1 cellular context compared by ENCODE assay signal in genomic region chr19:18021121-18021755, GRCh38.
TF ChIP-seq lines count a peak whose summit lies in the region.

No MANE protein-coding gene starts in this region.

TF ChIP-seq in HepG2, 621 proteins besides CTCF, POLR2A, EP300 and RAD21 (continued from another document):
- TF ChIP-seq, protein P1, sequence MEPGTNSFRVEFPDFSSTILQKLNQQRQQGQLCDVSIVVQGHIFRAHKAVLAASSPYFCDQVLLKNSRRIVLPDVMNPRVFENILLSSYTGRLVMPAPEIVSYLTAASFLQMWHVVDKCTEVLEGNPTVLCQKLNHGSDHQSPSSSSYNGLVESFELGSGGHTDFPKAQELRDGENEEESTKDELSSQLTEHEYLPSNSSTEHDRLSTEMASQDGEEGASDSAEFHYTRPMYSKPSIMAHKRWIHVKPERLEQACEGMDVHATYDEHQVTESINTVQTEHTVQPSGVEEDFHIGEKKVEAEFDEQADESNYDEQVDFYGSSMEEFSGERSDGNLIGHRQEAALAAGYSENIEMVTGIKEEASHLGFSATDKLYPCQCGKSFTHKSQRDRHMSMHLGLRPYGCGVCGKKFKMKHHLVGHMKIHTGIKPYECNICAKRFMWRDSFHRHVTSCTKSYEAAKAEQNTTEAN (CRISPR knock-in tag; conservative IDR thresholded peaks at IDR 0.05) = peak; percentile 68
- no peak for TF ChIP-seq ZNF816 (CRISPR knock-in tag; IDR thresholded peaks at IDR 0.05; ENCODE audit: borderline replicate concordance)
- TF ChIP-seq ETV6 (CRISPR knock-in tag; conservative IDR thresholded peaks at IDR 0.05) = no peak
- no peak for TF ChIP-seq ZNF737 (CRISPR knock-in tag; IDR thresholded peaks at IDR 0.05; ENCODE audit: borderline replicate concordance)
- TF ChIP-seq ZNF670 (CRISPR knock-in tag; IDR thresholded peaks at IDR 0.05; ENCODE audit: borderline replicate concordance) = no peak
- no peak for TF ChIP-seq FOXA3 (CRISPR knock-in tag; IDR thresholded peaks at IDR 0.05)
- no peak for TF ChIP-seq ZNF619 (CRISPR knock-in tag; IDR thresholded peaks at IDR 0.05)
- TF ChIP-seq SIN3A (IDR thresholded peaks at IDR 0.05; ENCODE audit: borderline replicate concordance, low read depth, low read length) = peak; percentile 29; the same call in 1 of the 2 replicates
- no peak for TF ChIP-seq ZFP36L2 (CRISPR knock-in tag; IDR thresholded peaks at IDR 0.05)
- no peak for TF ChIP-seq ZNF34 (CRISPR knock-in tag; IDR thresholded peaks at IDR 0.05; ENCODE audit: borderline replicate concordance)
- no peak for TF ChIP-seq XRCC5 (optimal IDR thresholded peaks at IDR 0.05; ENCODE audit: low read length)
- no peak for TF ChIP-seq GATAD1 (CRISPR knock-in tag; IDR thresholded peaks at IDR 0.05)
- TF ChIP-seq AGO2 (optimal IDR thresholded peaks at IDR 0.05; ENCODE audit: low read depth, low read length) = peak; percentile 46
- no peak for TF ChIP-seq DR1 (CRISPR knock-in tag; IDR thresholded peaks at IDR 0.05)
- TF ChIP-seq TCF7 (IDR thresholded peaks at IDR 0.05; ENCODE audit: low read depth) = 0 out of 2 replicates have a peak, but pooled peaks have one; percentile 23
- TF ChIP-seq YEATS4 (CRISPR knock-in tag; IDR thresholded peaks at IDR 0.05; ENCODE audit: borderline replicate concordance) = no peak
- no peak for TF ChIP-seq TP53 (CRISPR knock-in tag; conservative IDR thresholded peaks at IDR 0.05)
- no peak for TF ChIP-seq ZNF451 (CRISPR knock-in tag; IDR thresholded peaks at IDR 0.05)
- TF ChIP-seq ARNTL (CRISPR knock-in tag; IDR thresholded peaks at IDR 0.05) = 0 out of 2 replicates have a peak, but pooled peaks have one; percentile 36
- no peak for TF ChIP-seq ZNF20 (CRISPR knock-in tag; IDR thresholded peaks at IDR 0.05)
- TF ChIP-seq, protein P2, sequence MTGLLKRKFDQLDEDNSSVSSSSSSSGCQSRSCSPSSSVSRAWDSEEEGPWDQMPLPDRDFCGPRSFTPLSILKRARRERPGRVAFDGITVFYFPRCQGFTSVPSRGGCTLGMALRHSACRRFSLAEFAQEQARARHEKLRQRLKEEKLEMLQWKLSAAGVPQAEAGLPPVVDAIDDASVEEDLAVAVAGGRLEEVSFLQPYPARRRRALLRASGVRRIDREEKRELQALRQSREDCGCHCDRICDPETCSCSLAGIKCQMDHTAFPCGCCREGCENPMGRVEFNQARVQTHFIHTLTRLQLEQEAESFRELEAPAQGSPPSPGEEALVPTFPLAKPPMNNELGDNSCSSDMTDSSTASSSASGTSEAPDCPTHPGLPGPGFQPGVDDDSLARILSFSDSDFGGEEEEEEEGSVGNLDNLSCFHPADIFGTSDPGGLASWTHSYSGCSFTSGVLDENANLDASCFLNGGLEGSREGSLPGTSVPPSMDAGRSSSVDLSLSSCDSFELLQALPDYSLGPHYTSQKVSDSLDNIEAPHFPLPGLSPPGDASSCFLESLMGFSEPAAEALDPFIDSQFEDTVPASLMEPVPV (CRISPR knock-in tag; IDR thresholded peaks at IDR 0.05) = no peak
- no peak for TF ChIP-seq ZNF841 (CRISPR knock-in tag; IDR thresholded peaks at IDR 0.05; ENCODE audit: borderline replicate concordance)
- TF ChIP-seq ATF7 (IDR thresholded peaks at IDR 0.05) = no peak
- no peak for TF ChIP-seq ATF7 (CRISPR knock-in tag; IDR thresholded peaks at IDR 0.05)
- TF ChIP-seq ZNF333 (CRISPR knock-in tag; IDR thresholded peaks at IDR 0.05; ENCODE audit: borderline replicate concordance) = no peak
- TF ChIP-seq ZNF562 (CRISPR knock-in tag; IDR thresholded peaks at IDR 0.05; ENCODE audit: borderline replicate concordance) = no peak
- peak; percentile 86 for TF ChIP-seq FOSL2 (CRISPR knock-in tag; IDR thresholded peaks at IDR 0.05)
- TF ChIP-seq ZNF891 (CRISPR knock-in tag; IDR thresholded peaks at IDR 0.05) = no peak
- TF ChIP-seq THYN1 (CRISPR knock-in tag; IDR thresholded peaks at IDR 0.05; ENCODE audit: borderline replicate concordance, low read depth) = no peak
- 0 out of 2 replicates have a peak, but pooled peaks have one; percentile 26 for TF ChIP-seq MTA1 (CRISPR knock-in tag; IDR thresholded peaks at IDR 0.05; ENCODE audit: borderline replicate concordance)
- TF ChIP-seq, protein P3, sequence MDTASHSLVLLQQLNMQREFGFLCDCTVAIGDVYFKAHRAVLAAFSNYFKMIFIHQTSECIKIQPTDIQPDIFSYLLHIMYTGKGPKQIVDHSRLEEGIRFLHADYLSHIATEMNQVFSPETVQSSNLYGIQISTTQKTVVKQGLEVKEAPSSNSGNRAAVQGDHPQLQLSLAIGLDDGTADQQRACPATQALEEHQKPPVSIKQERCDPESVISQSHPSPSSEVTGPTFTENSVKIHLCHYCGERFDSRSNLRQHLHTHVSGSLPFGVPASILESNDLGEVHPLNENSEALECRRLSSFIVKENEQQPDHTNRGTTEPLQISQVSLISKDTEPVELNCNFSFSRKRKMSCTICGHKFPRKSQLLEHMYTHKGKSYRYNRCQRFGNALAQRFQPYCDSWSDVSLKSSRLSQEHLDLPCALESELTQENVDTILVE (CRISPR knock-in tag; IDR thresholded peaks at IDR 0.05) = no peak
- no peak for TF ChIP-seq ZNF589 (CRISPR knock-in tag; conservative IDR thresholded peaks at IDR 0.05)
- peak; percentile 47 for TF ChIP-seq SRSF1 (optimal IDR thresholded peaks at IDR 0.05; ENCODE audit: low read depth, low read length)
- peak; percentile 74 for TF ChIP-seq HNRNPL (IDR thresholded peaks at IDR 0.05; ENCODE audit: low read depth, low read length)
- TF ChIP-seq ZNF879 (CRISPR knock-in tag; IDR thresholded peaks at IDR 0.05) = no peak
- TF ChIP-seq ZBTB8A (CRISPR knock-in tag; IDR thresholded peaks at IDR 0.05; ENCODE audit: borderline replicate concordance, low read depth) = no peak
- TF ChIP-seq FOXK2 (IDR thresholded peaks at IDR 0.05) = no peak
- peak; percentile 2; the same call in 1 of the 2 replicates for TF ChIP-seq ZBTB33 (CRISPR knock-in tag; IDR thresholded peaks at IDR 0.05)
- 0 out of 2 replicates have a peak, but pooled peaks have one; percentile 12 for TF ChIP-seq RXRA (CRISPR knock-in tag; IDR thresholded peaks at IDR 0.05)
- peak; percentile 47 for TF ChIP-seq RARA (CRISPR knock-in tag; IDR thresholded peaks at IDR 0.05)
- TF ChIP-seq MAX (IDR thresholded peaks at IDR 0.05) = 0 out of 2 replicates have a peak, but pooled peaks have one; percentile 28
- peak; percentile 77 for TF ChIP-seq BCL6 (CRISPR knock-in tag; IDR thresholded peaks at IDR 0.05)
- no peak for TF ChIP-seq ZNF230 (CRISPR knock-in tag; IDR thresholded peaks at IDR 0.05)
- TF ChIP-seq JUNB (CRISPR knock-in tag; IDR thresholded peaks at IDR 0.05; ENCODE audit: borderline replicate concordance) = no peak
- TF ChIP-seq ZNF263 (CRISPR knock-in tag; IDR thresholded peaks at IDR 0.05) = peak; percentile 40; the same call in 1 of the 2 replicates
- no peak for TF ChIP-seq HNRNPK (IDR thresholded peaks at IDR 0.05; ENCODE audit: low read depth, low read length, poor library complexity, severe bottlenecking)
- no peak for TF ChIP-seq CENPBD1 (CRISPR knock-in tag; IDR thresholded peaks at IDR 0.05; ENCODE audit: borderline replicate concordance, low read depth)
- no peak for TF ChIP-seq NR3C1 (CRISPR knock-in tag; IDR thresholded peaks at IDR 0.05)
- no peak for TF ChIP-seq MTF2 (CRISPR knock-in tag; IDR thresholded peaks at IDR 0.05; ENCODE audit: borderline replicate concordance)
- TF ChIP-seq HOXD1 (CRISPR knock-in tag; IDR thresholded peaks at IDR 0.05) = no peak
- TF ChIP-seq ZNF616 (CRISPR knock-in tag; IDR thresholded peaks at IDR 0.05; ENCODE audit: low read depth) = no peak
- no peak for TF ChIP-seq PAX8 (CRISPR knock-in tag; IDR thresholded peaks at IDR 0.05; ENCODE audit: borderline replicate concordance)
- TF ChIP-seq ZNF703 (CRISPR knock-in tag; IDR thresholded peaks at IDR 0.05; ENCODE audit: borderline replicate concordance) = no peak
- TF ChIP-seq, protein P4, sequence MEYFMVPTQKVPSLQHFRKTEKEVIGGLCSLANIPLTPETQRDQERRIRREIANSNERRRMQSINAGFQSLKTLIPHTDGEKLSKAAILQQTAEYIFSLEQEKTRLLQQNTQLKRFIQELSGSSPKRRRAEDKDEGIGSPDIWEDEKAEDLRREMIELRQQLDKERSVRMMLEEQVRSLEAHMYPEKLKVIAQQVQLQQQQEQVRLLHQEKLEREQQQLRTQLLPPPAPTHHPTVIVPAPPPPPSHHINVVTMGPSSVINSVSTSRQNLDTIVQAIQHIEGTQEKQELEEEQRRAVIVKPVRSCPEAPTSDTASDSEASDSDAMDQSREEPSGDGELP (IDR thresholded peaks at IDR 0.05; ENCODE audit: borderline replicate concordance, low read depth) = 0 out of 2 replicates have a peak, but pooled peaks have one; percentile 17
- TF ChIP-seq GATAD2A (CRISPR knock-in tag; IDR thresholded peaks at IDR 0.05) = no peak
- no peak for TF ChIP-seq MYNN (CRISPR knock-in tag; IDR thresholded peaks at IDR 0.05; ENCODE audit: low read depth)
- TF ChIP-seq TRIM24 (CRISPR knock-in tag; IDR thresholded peaks at IDR 0.05) = no peak
- TF ChIP-seq ZSCAN21 (CRISPR knock-in tag; IDR thresholded peaks at IDR 0.05; ENCODE audit: borderline replicate concordance) = no peak
TF ChIP-seq in HepG2: peak in this region for 16.
